In genomic region chr4:80266902-80267380, GRCh38 we compare ENCODE assay signal across 8 cellular contexts. TPM values are rescaled to one million over a fixed set of nuclear protein-coding genes. Genes with fewer than 3 reads are reported as not detected.
DNase-seq lines count a peak whose midpoint lies in the region; ATAC-seq and TF ChIP-seq lines count a peak whose summit lies in the region.

No MANE protein-coding gene starts in this region.

- H4K20me1 ChIP-seq in BLaER1 treated with 17β-estradiol and CSF1 and Interleukin-3, amounts not matched to agents 10 nM and 100 nM: no peaks in the 10 kb centered on the region

- H3K4me3 ChIP-seq in BLaER1 treated with 17β-estradiol and CSF1 and Interleukin-3, amounts not matched to agents 10 nM and 100 nM: peak overlapping the region; percentile 49 to 66 (median 58)
- peak overlapping the region; percentile 52 for H3K4me3 ChIP-seq in WERI-Rb-1 (ENCODE audit: low read depth, low read length)

- peak overlapping the region; percentile 48 to 74 (median 66); a peak in 20 of 22 replicates for H3K9ac ChIP-seq in BLaER1 treated with 17β-estradiol and CSF1 and Interleukin-3, amounts not matched to agents 10 nM and 100 nM

- TF ChIP-seq CTCF in WERI-Rb-1 (IDR thresholded peaks at IDR 0.05; ENCODE audit: low read depth, low read length): no peak

- peaks cover 10 to 38% (median 28%) of the 10 kb centered on the region in 11 experiments; a peak in 17 of 22 replicates for H3K9me3 ChIP-seq in BLaER1 treated with 17β-estradiol and CSF1 and Interleukin-3, amounts not matched to agents 10 nM and 100 nM (replicated peaks in 1 of 11)
- H3K9me3 ChIP-seq in WERI-Rb-1 (ENCODE audit: severe bottlenecking): no peaks in the 10 kb centered on the region

- intact Hi-C loops in Right ventricle myocardium superior (cut with DNase I) (no loop called here), sciatic nerve (cut with DNase I) (no loop called here)

- ATAC-seq in HG02642 (IDR thresholded peaks at IDR 0.05; ENCODE audit: poor library complexity, unreplicated experiment) (peak; percentile 24), Right ventricle myocardium superior (ENCODE audit: poor library complexity) (peak; percentile 53), sciatic nerve (peak; percentile 55), HG03521 (IDR thresholded peaks at IDR 0.05; ENCODE audit: unreplicated experiment) (no peak), GM19463 (IDR thresholded peaks at IDR 0.05; ENCODE audit: unreplicated experiment) (no peak)

- peak overlapping the region in 9 of 11 experiments; percentile 51 to 73 (median 62); a peak in 18 of 22 replicates for H3K27ac ChIP-seq in BLaER1 treated with 17β-estradiol and CSF1 and Interleukin-3, amounts not matched to agents 10 nM and 100 nM
- no peak overlapping the region for H3K27ac ChIP-seq in WERI-Rb-1

- peak overlapping the region; percentile 58 to 89 (median 78) for H3K4me2 ChIP-seq in BLaER1 treated with 17β-estradiol and CSF1 and Interleukin-3, amounts not matched to agents 10 nM and 100 nM

- DNase-seq in WERI-Rb-1: peak; percentile 28
- no peak for DNase-seq in Right ventricle myocardium superior
- no peak for DNase-seq in sciatic nerve (ENCODE audit: low spot score)
- DNase-seq in NK-92 treated with Interleukin-12 subunit alpha and Interleukin-12 subunit beta, amount 100 ng/mL, for 24 hours (lab: John Stamatoyannopoulos, UW): no peak

- H3K27me3 ChIP-seq in BLaER1 treated with 17β-estradiol and CSF1 and Interleukin-3, amounts not matched to agents 10 nM and 100 nM: no peaks in the 10 kb centered on the region
- H3K27me3 ChIP-seq in WERI-Rb-1 (ENCODE audit: insufficient read depth, low read depth, severe bottlenecking): peaks cover 8% of the 10 kb centered on the region

- H3K4me1 ChIP-seq in BLaER1 treated with 17β-estradiol and CSF1 and Interleukin-3, amounts not matched to agents 10 nM and 100 nM: peaks cover 0 to 14% (median 6%) of the 10 kb centered on the region in 10 experiments; a peak in 10 of 20 replicates

- no peaks in the 10 kb centered on the region for H3K36me3 ChIP-seq in BLaER1 treated with 17β-estradiol and CSF1 and Interleukin-3, amounts not matched to agents 10 nM and 100 nM
- no peaks in the 10 kb centered on the region for H3K36me3 ChIP-seq in WERI-Rb-1

RNA-seq across cellular contexts. Expression of gene FGF5, which starts 0.5 kb away (rescaled TPM):
- total RNA-seq in Right ventricle myocardium superior (0.91 TPM), sciatic nerve (0.31 TPM)

Comparison
In these comparisons a context has a peak if more than half of its experiments do, and no peak if none do; other contexts are left out.
1. ATAC-seq: peak in HG02642 (single experiment), Right ventricle myocardium superior (single experiment) and sciatic nerve (single experiment); none in HG03521 (single experiment) and GM19463 (single experiment).